8 cellular contexts compared by ENCODE assay signal in the genomic region with DNA sequence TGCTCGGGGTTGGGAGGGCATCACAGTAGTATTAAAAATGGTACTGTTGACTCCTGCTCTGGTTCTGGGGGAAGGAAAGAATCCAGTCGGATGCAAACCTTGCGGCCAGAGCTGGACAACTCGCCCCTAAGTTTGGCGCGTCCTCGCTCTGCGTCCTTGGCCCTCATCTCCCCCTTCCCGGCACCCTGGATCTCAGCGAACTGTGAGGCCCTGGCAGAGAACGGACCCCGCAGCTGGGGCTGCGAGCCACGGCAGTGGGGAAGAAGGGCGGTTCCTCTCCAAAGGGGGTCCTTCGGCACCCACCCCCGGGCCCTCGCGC. TPM values are rescaled to one million over a fixed set of nuclear protein-coding genes. Genes with fewer than 3 reads are reported as not detected.
DNase-seq lines count a peak whose midpoint lies in the region; FAIRE-seq and TF ChIP-seq lines count a peak whose summit lies in the region.

No MANE protein-coding gene starts in this region.

- H3K9ac ChIP-seq in liver (ENCODE audit: low read depth in 1 of 2, low read length in 2 of 2): no peak overlapping the region

- in situ Hi-C loops in astrocyte of the spinal cord (cut with HindIII; ENCODE audit: low sequenced_read_pairs): no loop called here

- no peak for TF ChIP-seq RAD21 in liver (IDR thresholded peaks at IDR 0.05)

- TF ChIP-seq CTCF in astrocyte of the spinal cord (IDR thresholded peaks at IDR 0.05; ENCODE audit: low read depth, low read length) (no peak), liver (IDR thresholded peaks at IDR 0.05; ENCODE audit: low read depth, low read length, missing input control) (no peak)

- peaks cover 33% of the 10 kb centered on the region for H3K36me3 Mint-ChIP-seq in activated naive CD4-positive, alpha-beta T cell treated with anti-CD3 and anti-CD28 coated beads, Interleukin-2, amount 10 ng/mL, durations not matched to agents 7 days and 5 days

- WGBS in liver: 14% methylated on average over 19 of the region's 19 CpGs

- peak overlapping the region; percentile 85 for H3K27ac Mint-ChIP-seq in activated naive CD4-positive, alpha-beta T cell treated with anti-CD3 and anti-CD28 coated beads, Interleukin-2, amount 10 ng/mL, durations not matched to agents 7 days and 5 days

- no peaks in the 10 kb centered on the region for H3K27me3 ChIP-seq in liver (ENCODE audit: control insufficient read depth in 4 of 4, insufficient read depth in 4 of 4, low read length in 3 of 4)

- H3K4me1 ChIP-seq in liver (ENCODE audit: control insufficient read depth in 4 of 4, insufficient read depth in 4 of 4, low read length in 3 of 4): peaks cover 0 to 8% (median 2%) of the 10 kb centered on the region in 4 donors

- H3K4me1 Mint-ChIP-seq in activated naive CD4-positive, alpha-beta T cell treated with anti-CD3 and anti-CD28 coated beads, Interleukin-2, amount 10 ng/mL, durations not matched to agents 7 days and 5 days: peaks cover 72% of the 10 kb centered on the region

- H3K9me3 ChIP-seq in liver (ENCODE audit: control insufficient read depth in 4 of 4, low read length in 3 of 4): peaks cover 0 to 2% (median 0%) of the 10 kb centered on the region in 4 donors

- no peak for FAIRE-seq in urothelium cell line (lab: Jason Lieb, UNC)

- CTCF ChIA-PET in activated naive CD4-positive, alpha-beta T cell treated with anti-CD3 and anti-CD28 coated beads, Interleukin-2, amount 10 ng/mL, durations not matched to agents 7 days and 5 days (lab: Charles Lee): interaction anchor here (1.2 kb wide), 1 partner anchor 14 kb away, joined by 3 read pairs; no protein-coding TSS in a partner anchor

- peak overlapping the region; percentile 40 to 75 for H3K27ac ChIP-seq in liver (ENCODE audit: low read depth in 1 of 2, low read length in 2 of 2)

- H3K4me3 Mint-ChIP-seq in activated naive CD4-positive, alpha-beta T cell treated with anti-CD3 and anti-CD28 coated beads, Interleukin-2, amount 10 ng/mL, durations not matched to agents 7 days and 5 days: peak overlapping the region; percentile 67

- H3K4me3 ChIP-seq in astrocyte of the spinal cord (ENCODE audit: low read depth, low read length): peak overlapping the region; percentile 48
- H3K4me3 ChIP-seq in liver (ENCODE audit: low read depth in 1 of 3, low read length in 3 of 3): peak overlapping the region in 2 of 3 donors; percentile 66 to 78

- H3K36me3 ChIP-seq in liver (ENCODE audit: control insufficient read depth in 4 of 4, insufficient read depth in 3 of 4, low read depth in 1 of 4, low read length in 3 of 4): no peaks in the 10 kb centered on the region

- H3K9me3 Mint-ChIP-seq in activated naive CD4-positive, alpha-beta T cell treated with anti-CD3 and anti-CD28 coated beads, Interleukin-2, amount 10 ng/mL, durations not matched to agents 7 days and 5 days: no peaks in the 10 kb centered on the region

- no peak for DNase-seq in activated naive CD4-positive, alpha-beta T cell treated with anti-CD3 and anti-CD28 coated beads, Interleukin-2, amount 10 ng/mL, durations not matched to agents 7 days and 5 days
- no peak for DNase-seq in activated naive CD4-positive, alpha-beta T cell treated with Interleukin-2 at 50 U/mL for 16 hours
- DNase-seq in astrocyte of the spinal cord (ENCODE audit: low read depth, low spot score): no peak
- DNase-seq in urothelium cell line (ENCODE audit: low spot score): peak; percentile 3
- no peak for DNase-seq in mucosa of gallbladder (ENCODE audit: low spot score)
- no peak for DNase-seq in hippocampal formation (lab: John Stamatoyannopoulos, UW)
- DNase-seq in NCI-H1105 treated with DMSO at 0.1 percent for 48 hours (lab: John Stamatoyannopoulos, UW): no peak

- no peaks in the 10 kb centered on the region for H3K27me3 Mint-ChIP-seq in activated naive CD4-positive, alpha-beta T cell treated with anti-CD3 and anti-CD28 coated beads, Interleukin-2, amount 10 ng/mL, durations not matched to agents 7 days and 5 days

TF ChIP-seq in liver, 16 proteins besides CTCF, POLR2A, EP300 and RAD21:
- TF ChIP-seq, protein P1, sequence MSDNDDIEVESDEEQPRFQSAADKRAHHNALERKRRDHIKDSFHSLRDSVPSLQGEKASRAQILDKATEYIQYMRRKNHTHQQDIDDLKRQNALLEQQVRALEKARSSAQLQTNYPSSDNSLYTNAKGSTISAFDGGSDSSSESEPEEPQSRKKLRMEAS (IDR thresholded peaks at IDR 0.05): no peak
- TF ChIP-seq HNF4A (conservative IDR thresholded peaks at IDR 0.05) (no peak), EGR1 (IDR thresholded peaks at IDR 0.05; ENCODE audit: low read depth in 2 of 2) (no peak), RXRA (IDR thresholded peaks at IDR 0.05) (no peak), FOXA2 (IDR thresholded peaks at IDR 0.05) (no peak), SP1 (IDR thresholded peaks at IDR 0.05) (no peak), YY1 (IDR thresholded peaks at IDR 0.05) (no peak), JUND (IDR thresholded peaks at IDR 0.05) (no peak), FOXA1 (IDR thresholded peaks at IDR 0.05) (no peak), TAF1 (conservative IDR thresholded peaks at IDR 0.05) (no peak), NR2F2 (IDR thresholded peaks at IDR 0.05) (no peak)
- TF ChIP-seq, protein P2, sequence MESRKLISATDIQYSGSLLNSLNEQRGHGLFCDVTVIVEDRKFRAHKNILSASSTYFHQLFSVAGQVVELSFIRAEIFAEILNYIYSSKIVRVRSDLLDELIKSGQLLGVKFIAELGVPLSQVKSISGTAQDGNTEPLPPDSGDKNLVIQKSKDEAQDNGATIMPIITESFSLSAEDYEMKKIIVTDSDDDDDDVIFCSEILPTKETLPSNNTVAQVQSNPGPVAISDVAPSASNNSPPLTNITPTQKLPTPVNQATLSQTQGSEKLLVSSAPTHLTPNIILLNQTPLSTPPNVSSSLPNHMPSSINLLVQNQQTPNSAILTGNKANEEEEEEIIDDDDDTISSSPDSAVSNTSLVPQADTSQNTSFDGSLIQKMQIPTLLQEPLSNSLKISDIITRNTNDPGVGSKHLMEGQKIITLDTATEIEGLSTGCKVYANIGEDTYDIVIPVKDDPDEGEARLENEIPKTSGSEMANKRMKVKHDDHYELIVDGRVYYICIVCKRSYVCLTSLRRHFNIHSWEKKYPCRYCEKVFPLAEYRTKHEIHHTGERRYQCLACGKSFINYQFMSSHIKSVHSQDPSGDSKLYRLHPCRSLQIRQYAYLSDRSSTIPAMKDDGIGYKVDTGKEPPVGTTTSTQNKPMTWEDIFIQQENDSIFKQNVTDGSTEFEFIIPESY (IDR thresholded peaks at IDR 0.05): no peak
- TF ChIP-seq, protein P3, sequence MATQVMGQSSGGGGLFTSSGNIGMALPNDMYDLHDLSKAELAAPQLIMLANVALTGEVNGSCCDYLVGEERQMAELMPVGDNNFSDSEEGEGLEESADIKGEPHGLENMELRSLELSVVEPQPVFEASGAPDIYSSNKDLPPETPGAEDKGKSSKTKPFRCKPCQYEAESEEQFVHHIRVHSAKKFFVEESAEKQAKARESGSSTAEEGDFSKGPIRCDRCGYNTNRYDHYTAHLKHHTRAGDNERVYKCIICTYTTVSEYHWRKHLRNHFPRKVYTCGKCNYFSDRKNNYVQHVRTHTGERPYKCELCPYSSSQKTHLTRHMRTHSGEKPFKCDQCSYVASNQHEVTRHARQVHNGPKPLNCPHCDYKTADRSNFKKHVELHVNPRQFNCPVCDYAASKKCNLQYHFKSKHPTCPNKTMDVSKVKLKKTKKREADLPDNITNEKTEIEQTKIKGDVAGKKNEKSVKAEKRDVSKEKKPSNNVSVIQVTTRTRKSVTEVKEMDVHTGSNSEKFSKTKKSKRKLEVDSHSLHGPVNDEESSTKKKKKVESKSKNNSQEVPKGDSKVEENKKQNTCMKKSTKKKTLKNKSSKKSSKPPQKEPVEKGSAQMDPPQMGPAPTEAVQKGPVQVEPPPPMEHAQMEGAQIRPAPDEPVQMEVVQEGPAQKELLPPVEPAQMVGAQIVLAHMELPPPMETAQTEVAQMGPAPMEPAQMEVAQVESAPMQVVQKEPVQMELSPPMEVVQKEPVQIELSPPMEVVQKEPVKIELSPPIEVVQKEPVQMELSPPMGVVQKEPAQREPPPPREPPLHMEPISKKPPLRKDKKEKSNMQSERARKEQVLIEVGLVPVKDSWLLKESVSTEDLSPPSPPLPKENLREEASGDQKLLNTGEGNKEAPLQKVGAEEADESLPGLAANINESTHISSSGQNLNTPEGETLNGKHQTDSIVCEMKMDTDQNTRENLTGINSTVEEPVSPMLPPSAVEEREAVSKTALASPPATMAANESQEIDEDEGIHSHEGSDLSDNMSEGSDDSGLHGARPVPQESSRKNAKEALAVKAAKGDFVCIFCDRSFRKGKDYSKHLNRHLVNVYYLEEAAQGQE (IDR thresholded peaks at IDR 0.05): no peak
- TF ChIP-seq, protein P4, sequence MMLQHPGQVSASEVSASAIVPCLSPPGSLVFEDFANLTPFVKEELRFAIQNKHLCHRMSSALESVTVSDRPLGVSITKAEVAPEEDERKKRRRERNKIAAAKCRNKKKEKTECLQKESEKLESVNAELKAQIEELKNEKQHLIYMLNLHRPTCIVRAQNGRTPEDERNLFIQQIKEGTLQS (IDR thresholded peaks at IDR 0.05): no peak

RNA-seq across cellular contexts. Expression of a gene that starts 14.0 kb away (rescaled TPM):
- total RNA-seq in liver: 1 to 10 TPM; 6.0 to 9.2 TPM
- 1 to 10 TPM; 1.6 to 2.4 TPM for polyA plus RNA-seq in liver
- total RNA-seq in mucosa of gallbladder: 18.9 TPM
